In the genomic region with DNA sequence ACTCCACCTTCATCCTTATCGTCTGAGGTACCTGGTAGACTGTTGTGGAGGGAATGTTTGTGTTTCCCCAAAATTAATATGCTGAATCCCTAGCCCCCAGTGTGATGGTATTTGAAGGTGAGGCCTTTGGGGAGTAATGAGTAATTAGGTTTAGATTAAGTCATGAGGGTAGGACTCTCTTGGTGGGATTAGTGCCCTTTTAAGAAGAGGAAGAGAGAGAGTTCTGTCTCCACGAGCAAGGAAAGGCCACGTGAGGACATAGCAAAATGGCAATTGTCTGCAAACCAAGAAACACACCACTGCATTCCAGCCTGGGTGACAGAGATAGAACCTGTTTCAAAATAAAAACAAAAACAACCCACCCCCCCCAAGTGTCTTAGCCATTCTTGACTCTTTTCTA, we compare ENCODE assay signal across 23 cellular contexts.
"Had no signal": no experiment of that assay in that cellular context is flagged by ENCODE, and none has a peak within 500 bp of the region (broad histone marks: within the 10 kb centered on the region; RNA-seq: fewer than 3 reads in every experiment).

No MANE protein-coding gene starts in this region.

- ATAC-seq: stimulated activated effector memory CD8-positive, alpha-beta T cell treated with anti-CD3 and anti-CD28 coated beads, Interleukin-12 subunit alpha, Interleukin-12 subunit beta, amount 100 ng/mL, for 72 hours; stimulated activated naive CD8-positive, alpha-beta T cell treated with anti-CD3 and anti-CD28 coated beads, Interleukin-15, amount 100 ng/mL, for 72 hours; stimulated activated naive CD8-positive, alpha-beta T cell treated with anti-CD3 and anti-CD28 coated beads, Interleukin-15, Interleukin-2, amounts not matched to agents 100 U/mL and 50 U/mL, for 24 hours; upper lobe of right lung had no signal

- H3K4me3 Mint-ChIP-seq: stimulated activated effector memory CD8-positive, alpha-beta T cell treated with anti-CD3 and anti-CD28 coated beads, Interleukin-12 subunit alpha, Interleukin-12 subunit beta, amount 100 ng/mL, for 72 hours; stimulated activated naive CD8-positive, alpha-beta T cell treated with anti-CD3 and anti-CD28 coated beads, Interleukin-15, amount 100 ng/mL, for 72 hours; stimulated activated naive CD8-positive, alpha-beta T cell treated with anti-CD3 and anti-CD28 coated beads, Interleukin-15, Interleukin-2, amounts not matched to agents 100 ng/mL and 50 ng/mL, for 24 hours; type B pancreatic cell had no signal

- H3K36me3 Mint-ChIP-seq: stimulated activated effector memory CD8-positive, alpha-beta T cell treated with anti-CD3 and anti-CD28 coated beads, Interleukin-12 subunit alpha, Interleukin-12 subunit beta, amount 100 ng/mL, for 72 hours; type B pancreatic cell had no signal

- H3K4me1 Mint-ChIP-seq: stimulated activated effector memory CD8-positive, alpha-beta T cell treated with anti-CD3 and anti-CD28 coated beads, Interleukin-12 subunit alpha, Interleukin-12 subunit beta, amount 100 ng/mL, for 72 hours had no signal

- DNase-seq: stimulated activated CD4-positive, alpha-beta T cell treated with anti-CD3 and anti-CD28 coated beads, Interleukin-2, amount 100 ng/mL, for 24 hours; stimulated activated CD4-positive, alpha-beta T cell treated with anti-CD3 and anti-CD28 coated beads, Interleukin-2, amount 100 ng/mL, for 48 hours; stimulated activated CD4-positive, alpha-beta T cell treated with anti-CD3 and anti-CD28 coated beads, Interleukin-4, amount 100 ng/mL, for 1 hour; stimulated activated CD4-positive, alpha-beta T cell treated with anti-CD3 and anti-CD28 coated beads, Interleukin-4, amount 100 ng/mL, for 24 hours; stimulated activated CD4-positive, alpha-beta T cell treated with anti-CD3 and anti-CD28 coated beads, Interleukin-4, amount 100 ng/mL, for 4 hours; stimulated activated CD8-positive, alpha-beta memory T cell treated with anti-CD3 and anti-CD28 coated beads, Interleukin-4, amount 100 ng/mL, for 48 hours; stimulated activated naive CD4-positive, alpha-beta T cell; stimulated activated naive CD4-positive, alpha-beta T cell treated with Interleukin-2 at 50 U/mL for 16 hours; stimulated activated naive CD8-positive, alpha-beta T cell treated with anti-CD3 and anti-CD28 coated beads, Interleukin-15, amount 100 ng/mL, for 72 hours; stimulated activated naive CD8-positive, alpha-beta T cell treated with anti-CD3 and anti-CD28 coated beads, Interleukin-15, Interleukin-2, amounts not matched to agents 100 U/mL and 50 U/mL, for 24 hours; stomach; substantia nigra; testis; thyroid gland; tibial artery; transverse colon; trophoblast cell; upper lobe of left lung; upper lobe of right lung; uterus had no signal

- H3K9me3 Mint-ChIP-seq: stimulated activated effector memory CD8-positive, alpha-beta T cell treated with anti-CD3 and anti-CD28 coated beads, Interleukin-12 subunit alpha, Interleukin-12 subunit beta, amount 100 ng/mL, for 72 hours; stimulated activated naive CD8-positive, alpha-beta T cell treated with anti-CD3 and anti-CD28 coated beads, Interleukin-15, amount 100 ng/mL, for 72 hours; stimulated activated naive CD8-positive, alpha-beta T cell treated with anti-CD3 and anti-CD28 coated beads, Interleukin-15, Interleukin-2, amounts not matched to agents 100 ng/mL and 50 ng/mL, for 24 hours; type B pancreatic cell had no signal

- H3K27ac Mint-ChIP-seq: stimulated activated effector memory CD8-positive, alpha-beta T cell treated with anti-CD3 and anti-CD28 coated beads, Interleukin-12 subunit alpha, Interleukin-12 subunit beta, amount 100 ng/mL, for 72 hours; stimulated activated naive CD8-positive, alpha-beta T cell treated with anti-CD3 and anti-CD28 coated beads, Interleukin-15, amount 100 ng/mL, for 72 hours; stimulated activated naive CD8-positive, alpha-beta T cell treated with anti-CD3 and anti-CD28 coated beads, Interleukin-15, Interleukin-2, amounts not matched to agents 100 ng/mL and 50 ng/mL, for 24 hours; type B pancreatic cell had no signal
